17 cellular contexts compared by ENCODE assay signal in the genomic region with DNA sequence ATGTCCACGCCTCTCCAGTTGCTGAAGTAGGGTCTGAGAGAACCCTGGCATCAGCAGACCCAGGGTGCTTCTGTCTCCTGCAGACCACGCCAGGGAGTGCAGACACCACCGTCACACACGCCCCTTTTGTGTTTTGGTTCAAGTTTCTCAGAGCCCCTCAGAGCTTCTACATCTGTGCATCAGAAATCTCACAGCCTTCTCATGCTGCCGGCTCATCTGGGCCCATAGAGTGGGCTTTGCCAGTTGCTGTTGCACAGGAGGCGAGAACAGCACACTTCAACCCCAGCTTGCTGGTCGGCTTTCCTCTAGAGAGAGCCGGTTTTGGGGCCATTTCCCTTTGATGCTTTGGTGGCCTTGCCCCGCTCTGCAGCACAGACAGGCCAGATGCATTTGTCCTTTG.
DNase-seq lines count a peak whose midpoint lies in the region; ATAC-seq, FAIRE-seq and TF ChIP-seq lines count a peak whose summit lies in the region.
"Had no signal": no experiment of that assay in that cellular context is flagged by ENCODE, and none has a peak within 500 bp of the region (broad histone marks: within the 10 kb centered on the region; RNA-seq: fewer than 3 reads in every experiment).

No MANE protein-coding gene starts in this region.

- no peaks in the 10 kb centered on the region for H3K9me3 Mint-ChIP-seq in chondrocyte (ENCODE audit: low read depth)
- H3K9me3 Mint-ChIP-seq: CD4-positive, alpha-beta memory T cell had no signal

- DNase-seq in left ventricle myocardium inferior = no peak
- DNase-seq in heart right ventricle = no peak
- DNase-seq in chondrocyte (ENCODE audit: low spot score) = peak; percentile 35
- DNase-seq in osteoblast (ENCODE audit: insufficient read length, low spot score, missing footprints) = peak; percentile 75
- DNase-seq in GM12891 (ENCODE audit: insufficient read length, low spot score) = no peak
- no peak for DNase-seq in NCI-H1092 (lab: John Stamatoyannopoulos, UW)
- no peak for DNase-seq in cortex of kidney (lab: John Stamatoyannopoulos, UW)
- DNase-seq: CD4-positive, alpha-beta memory T cell; IMR-90; Karpas-422; MG63; NCI-H1092 treated with DMSO at 0.1 percent for 48 hours; NCI-H1694; NCI-H226; NCI-H524 treated with DMSO at 0.1 percent for 48 hours had no signal

- TF ChIP-seq CTCF in left ventricle myocardium inferior (IDR thresholded peaks at IDR 0.05; ENCODE audit: borderline replicate concordance) (no peak), heart right ventricle (IDR thresholded peaks at IDR 0.05) (no peak), chondrocyte (IDR thresholded peaks at IDR 0.05) (no peak), osteoblast (IDR thresholded peaks at IDR 0.05; ENCODE audit: extremely low read depth, low read depth, low read length) (no peak)

- H3K36me3 ChIP-seq in left ventricle myocardium inferior (peaks cover 35% of the 10 kb centered on the region), heart right ventricle (peaks cover 0 to 52% (median 32%) of the 10 kb centered on the region in 9 donors), osteoblast (ENCODE audit: insufficient read depth, low read length) (peaks cover 26% of the 10 kb centered on the region)

- 94 to 96% methylated on average over 9 of the region's 9 CpGs for WGBS in heart right ventricle, 2 donors

- H3K4me3 ChIP-seq in left ventricle myocardium inferior (no peak overlapping the region), heart right ventricle (no peak overlapping the region), osteoblast (ENCODE audit: insufficient read depth, low read length) (no peak overlapping the region)
- H3K4me3 ChIP-seq: MG63 had no signal

- peaks cover 2% of the 10 kb centered on the region for H3K4me1 Mint-ChIP-seq in chondrocyte (ENCODE audit: low read depth)

- no peak overlapping the region for H3K27ac Mint-ChIP-seq in chondrocyte (ENCODE audit: unreplicated experiment)
- H3K27ac Mint-ChIP-seq: B cell had no signal

- H3K4me3 Mint-ChIP-seq in chondrocyte (ENCODE audit: unreplicated experiment) = no peak overlapping the region
- H3K4me3 Mint-ChIP-seq: B cell; CD4-positive, alpha-beta memory T cell had no signal

- peaks cover 7% of the 10 kb centered on the region for H3K36me3 Mint-ChIP-seq in chondrocyte (ENCODE audit: low read depth)

- H3K9me3 ChIP-seq in left ventricle myocardium inferior (replicated peaks) = no peaks in the 10 kb centered on the region
- H3K9me3 ChIP-seq in heart right ventricle = no peaks in the 10 kb centered on the region
- no peaks in the 10 kb centered on the region for H3K9me3 ChIP-seq in osteoblast (ENCODE audit: low read depth, low read length)
- H3K9me3 ChIP-seq: MG63 had no signal

- H4K20me1 ChIP-seq in osteoblast (ENCODE audit: insufficient read depth, low read length) = peaks cover 6% of the 10 kb centered on the region

- H3K4me1 ChIP-seq in left ventricle myocardium inferior (peaks cover 38% of the 10 kb centered on the region), heart right ventricle (peaks cover 0 to 23% (median 10%) of the 10 kb centered on the region in 9 donors), osteoblast (ENCODE audit: insufficient read depth, low read length) (no peaks in the 10 kb centered on the region)

- H3K27ac ChIP-seq in left ventricle myocardium inferior (replicated peaks) (peak overlapping the region; percentile 78), heart right ventricle (peak overlapping the region in 4 of 10 donors; percentile 16 to 37 (median 34)), osteoblast (ENCODE audit: low read depth, low read length) (no peak overlapping the region)

- H3K27me3 Mint-ChIP-seq in chondrocyte (ENCODE audit: low read depth) = no peaks in the 10 kb centered on the region
- H3K27me3 Mint-ChIP-seq: B cell; CD4-positive, alpha-beta memory T cell had no signal

- no peak overlapping the region for H3K4me2 ChIP-seq in osteoblast (ENCODE audit: insufficient read depth, low read length)

- no peak for ATAC-seq in heart right ventricle

- no peak overlapping the region for H2AFZ ChIP-seq in osteoblast (ENCODE audit: low read length)

- TF ChIP-seq POLR2A in GM12891 (IDR thresholded peaks at IDR 0.05; ENCODE audit: low read depth, low read length) = no peak

- peaks cover 21% of the 10 kb centered on the region for H3K79me2 ChIP-seq in osteoblast (ENCODE audit: insufficient read depth, low read length)

- FAIRE-seq in GM12891 (lab: Jason Lieb, UNC) = no peak
- FAIRE-seq: H54 had no signal

- no peaks in the 10 kb centered on the region for H3K27me3 ChIP-seq in left ventricle myocardium inferior (ENCODE audit: low read depth)
- H3K27me3 ChIP-seq in heart right ventricle = no peaks in the 10 kb centered on the region
- H3K27me3 ChIP-seq in osteoblast (ENCODE audit: insufficient read depth, low read length) = no peaks in the 10 kb centered on the region
- H3K27me3 ChIP-seq: MG63 had no signal

- intact Hi-C loops in left ventricle myocardium inferior (cut with micrococcal nuclease) = no loop called here
- intact Hi-C loops in heart right ventricle (cut with DNase I) = no loop called here

TF ChIP-seq in GM12891, 5 proteins besides CTCF, POLR2A, EP300 and RAD21:
- TF ChIP-seq SPI1 (IDR thresholded peaks at IDR 0.05; ENCODE audit: low read depth, low read length) (no peak), POLR2AphosphoS5 (IDR thresholded peaks at IDR 0.05; ENCODE audit: low read depth, low read length) (no peak), PAX5 (IDR thresholded peaks at IDR 0.05; ENCODE audit: insufficient read depth, low read length, severe bottlenecking) (no peak), POU2F2 (IDR thresholded peaks at IDR 0.05; ENCODE audit: low read depth, low read length) (no peak), TAF1 (IDR thresholded peaks at IDR 0.05; ENCODE audit: low read depth, low read length) (no peak)

Comparison
In these comparisons a context has a peak if more than half of its experiments do, and no peak if none do; other contexts are left out.
1. DNase-seq: peak in chondrocyte (single experiment) and osteoblast (single experiment); none in left ventricle myocardium inferior (single experiment), heart right ventricle (0 of 2), GM12891 (single experiment), NCI-H1092 (single experiment) and cortex of kidney (single experiment).